23 cellular contexts compared by ENCODE assay signal in the genomic region with DNA sequence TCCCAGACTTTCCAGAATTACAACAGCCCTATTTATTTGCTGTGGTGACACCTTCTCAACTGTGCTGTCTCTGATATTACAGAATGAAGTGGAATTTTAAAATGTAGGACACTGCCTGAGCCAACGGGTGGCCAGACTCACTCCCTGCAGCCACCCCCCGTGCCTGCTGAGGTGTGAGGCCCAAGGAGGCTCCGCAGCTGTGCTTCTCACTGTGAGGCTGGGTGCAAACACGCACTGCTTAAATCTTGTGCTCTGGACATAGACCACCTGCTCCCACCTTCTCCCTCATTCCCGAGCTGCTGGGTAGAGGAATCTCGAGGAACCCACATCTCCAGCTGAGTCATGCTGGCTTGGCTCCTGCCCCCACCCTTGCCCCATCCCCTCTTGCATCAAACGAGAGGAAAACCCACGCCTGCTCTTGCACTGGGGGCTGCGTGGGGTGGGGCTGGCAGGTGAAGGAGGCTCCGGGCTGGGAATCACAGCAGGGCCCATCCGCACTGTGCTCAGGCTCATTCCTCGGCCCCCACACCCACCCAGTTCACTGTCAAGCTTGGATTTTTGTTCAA. TPM values are rescaled to one million over a fixed set of nuclear protein-coding genes. Genes with fewer than 3 reads are reported as not detected.
DNase-seq lines count a peak whose midpoint lies in the region; ATAC-seq and TF ChIP-seq lines count a peak whose summit lies in the region.
"Had no signal": no experiment of that assay in that cellular context is flagged by ENCODE, and none has a peak within 500 bp of the region (broad histone marks: within the 10 kb centered on the region; RNA-seq: fewer than 3 reads in every experiment).

No MANE protein-coding gene starts in this region.

- H3K27me3 Mint-ChIP-seq in activated CD4-positive, alpha-beta T cell treated with anti-CD3 and anti-CD28 coated beads for 36 hours, result no peaks in the 10 kb centered on the region
- H3K27me3 Mint-ChIP-seq in naive thymus-derived CD4-positive, alpha-beta T cell, result no peaks in the 10 kb centered on the region

- H3K4me3 ChIP-seq in SJCRH30 (no peak overlapping the region), fibroblast of villous mesenchyme (ENCODE audit: low read depth, low read length) (no peak overlapping the region), skeletal muscle tissue (ENCODE audit: low read length in 3 of 3) (no peak overlapping the region), Peyer's patch (no peak overlapping the region)
- H3K4me3 ChIP-seq in naive thymus-derived CD4-positive, alpha-beta T cell (ENCODE audit: low read length), result no peak overlapping the region
- H3K4me3 ChIP-seq: left ventricle myocardium inferior, pancreas had no signal

- no peak overlapping the region for H3K9ac ChIP-seq in skeletal muscle tissue (ENCODE audit: low read depth in 1 of 3, low read length in 3 of 3)

- H3K27ac ChIP-seq in SJCRH30 (peak overlapping the region; percentile 99), skeletal muscle tissue (ENCODE audit: low read depth, low read length) (peak overlapping the region; percentile 23), Peyer's patch (no peak overlapping the region)
- H3K27ac ChIP-seq in naive thymus-derived CD4-positive, alpha-beta T cell (ENCODE audit: low read depth, low read length), result no peak overlapping the region
- H3K27ac ChIP-seq: 22Rv1, brain microvascular endothelial cell, left ventricle myocardium inferior, pancreas had no signal

- H3K4me1 Mint-ChIP-seq in activated CD4-positive, alpha-beta T cell treated with anti-CD3 and anti-CD28 coated beads for 36 hours, result peaks cover 15% of the 10 kb centered on the region
- H3K4me1 Mint-ChIP-seq in naive thymus-derived CD4-positive, alpha-beta T cell, result peaks cover 8 to 23% (median 18%) of the 10 kb centered on the region in 7 donors

- POLR2A ChIA-PET in activated CD4-positive, alpha-beta T cell treated with anti-CD3 and anti-CD28 coated beads for 36 hours (lab: Charles Lee), result no interaction called here
- POLR2A ChIA-PET in naive thymus-derived CD4-positive, alpha-beta T cell (lab: Charles Lee), result interaction anchor here (0.8 to 3.3 kb wide), 2 partner anchors 17 to 151 kb away, joined by 3 to 18 read pairs; no protein-coding TSS in a partner anchor

- no peaks in the 10 kb centered on the region for H3K27me3 ChIP-seq in SJCRH30
- H3K27me3 ChIP-seq in skeletal muscle tissue (ENCODE audit: control insufficient read depth in 3 of 3, insufficient read depth in 3 of 3, low read length in 3 of 3), result no peaks in the 10 kb centered on the region
- H3K27me3 ChIP-seq in Peyer's patch, result no peaks in the 10 kb centered on the region
- no peaks in the 10 kb centered on the region for H3K27me3 ChIP-seq in naive thymus-derived CD4-positive, alpha-beta T cell (ENCODE audit: control insufficient read depth in 2 of 2, insufficient read depth in 2 of 2, low read length in 2 of 2)
- H3K27me3 ChIP-seq: brain microvascular endothelial cell, pancreas had no signal

- intact Hi-C loops in activated CD4-positive, alpha-beta T cell treated with anti-CD3 and anti-CD28 coated beads for 36 hours (cut with DNase I, micrococcal nuclease), result loop anchor here in 1 of 2 experiments (5.0 kb wide), 1 partner anchor 49 kb away; no protein-coding TSS in a partner anchor
- intact Hi-C loops in naive thymus-derived CD4-positive, alpha-beta T cell (cut with micrococcal nuclease), result no loop called here

- no peak for TF ChIP-seq CTCF in fibroblast of villous mesenchyme (IDR thresholded peaks at IDR 0.05; ENCODE audit: insufficient read depth, low read depth, low read length)
- TF ChIP-seq CTCF in Peyer's patch (IDR thresholded peaks at IDR 0.05), result no peak

- H3K9me3 ChIP-seq in SJCRH30 (replicated peaks), result no peaks in the 10 kb centered on the region
- H3K9me3 ChIP-seq in skeletal muscle tissue (ENCODE audit: control insufficient read depth in 3 of 3, low read length in 3 of 3), result no peaks in the 10 kb centered on the region
- no peaks in the 10 kb centered on the region for H3K9me3 ChIP-seq in Peyer's patch
- H3K9me3 ChIP-seq in naive thymus-derived CD4-positive, alpha-beta T cell (ENCODE audit: control insufficient read depth in 2 of 3, low read length in 3 of 3), result no peaks in the 10 kb centered on the region
- H3K9me3 ChIP-seq: left ventricle myocardium inferior, pancreas had no signal

- no peaks in the 10 kb centered on the region for H3K9me3 Mint-ChIP-seq in activated CD4-positive, alpha-beta T cell treated with anti-CD3 and anti-CD28 coated beads for 36 hours (ENCODE audit: low read depth)
- H3K9me3 Mint-ChIP-seq in naive thymus-derived CD4-positive, alpha-beta T cell, result no peaks in the 10 kb centered on the region
- H3K9me3 Mint-ChIP-seq: activated naive CD4-positive, alpha-beta T cell treated with anti-CD3 and anti-CD28 coated beads, Interleukin-2, amount 50 U/mL, for 72 hours; CD14-positive monocyte had no signal

- peak overlapping the region; percentile 19 for H3K27ac Mint-ChIP-seq in activated CD4-positive, alpha-beta T cell treated with anti-CD3 and anti-CD28 coated beads for 36 hours
- H3K27ac Mint-ChIP-seq in naive thymus-derived CD4-positive, alpha-beta T cell, result peak overlapping the region in 2 of 9 donors; percentile 30 to 53

- CTCF ChIA-PET in activated CD4-positive, alpha-beta T cell treated with anti-CD3 and anti-CD28 coated beads for 36 hours (lab: Charles Lee), result interaction anchor here (0.8 to 4.0 kb wide), 3 partner anchors 146 to 165 kb away, joined by 3 to 29 read pairs (median 11); a partner anchor contains a TSS
- CTCF ChIA-PET in naive thymus-derived CD4-positive, alpha-beta T cell (lab: Charles Lee), result interaction anchor here (1.0 to 3.6 kb wide), 3 partner anchors 63 to 156 kb away, joined by 3 to 40 read pairs (median 12); no protein-coding TSS in a partner anchor

- no peak for DNase-seq in activated CD4-positive, alpha-beta T cell treated with anti-CD3 and anti-CD28 coated beads for 36 hours
- no peak for DNase-seq in activated CD4-positive, alpha-beta T cell treated with anti-CD3 and anti-CD28 coated beads for 48 hours
- DNase-seq in SJCRH30, result peak; percentile 42 to 44
- DNase-seq in fibroblast of villous mesenchyme (ENCODE audit: low read depth), result peak; percentile 6
- DNase-seq in Peyer's patch, result no peak
- no peak for DNase-seq in kidney glomerular epithelial cell (lab: John Stamatoyannopoulos, UW)
- no peak for DNase-seq in naive thymus-derived CD4-positive, alpha-beta T cell
- DNase-seq: activated CD4-positive, alpha-beta T cell treated with anti-CD3 and anti-CD28 coated beads, Interleukin-2, amount 50 U/mL, for 48 hours; activated T-cell treated with anti-CD3 and anti-CD28 coated beads, Interleukin-2, amount 50 U/mL, for 48 hours; brain microvascular endothelial cell; DMS79; erythroblast; left ventricle myocardium inferior; NCI-H1417; NCI-H774; pancreas; small intestine; stimulated activated CD4-positive, alpha-beta T cell treated with anti-CD3 and anti-CD28 coated beads, Interleukin-4, amount 100 ng/mL, for 24 hours had no signal

- H3K4me1 ChIP-seq in SJCRH30 (peaks cover 31% of the 10 kb centered on the region), skeletal muscle tissue (ENCODE audit: control insufficient read depth in 3 of 3, insufficient read depth in 3 of 3, low read length in 3 of 3) (peaks cover 2 to 40% (median 26%) of the 10 kb centered on the region in 3 donors), Peyer's patch (peaks cover 0 to 9% (median 3%) of the 10 kb centered on the region in 4 donors)
- H3K4me1 ChIP-seq in naive thymus-derived CD4-positive, alpha-beta T cell (ENCODE audit: control insufficient read depth in 2 of 2, insufficient read depth in 2 of 2, low read length in 2 of 2), result peaks cover 12 to 19% of the 10 kb centered on the region in 2 donors
- H3K4me1 ChIP-seq: pancreas had no signal

- peaks cover 14% of the 10 kb centered on the region for H3K36me3 Mint-ChIP-seq in activated CD4-positive, alpha-beta T cell treated with anti-CD3 and anti-CD28 coated beads for 36 hours (ENCODE audit: low read depth)
- H3K36me3 Mint-ChIP-seq in naive thymus-derived CD4-positive, alpha-beta T cell, result peaks cover 0 to 17% (median 0%) of the 10 kb centered on the region in 5 donors

- no peak for ATAC-seq in activated CD4-positive, alpha-beta T cell treated with anti-CD3 and anti-CD28 coated beads for 36 hours
- ATAC-seq in naive thymus-derived CD4-positive, alpha-beta T cell, result no peak
- ATAC-seq: activated naive CD4-positive, alpha-beta T cell treated with anti-CD3 and anti-CD28 coated beads, Interleukin-2, amount 50 U/mL, for 72 hours; pancreas had no signal

- H3K36me3 ChIP-seq in SJCRH30, result peaks cover 43% of the 10 kb centered on the region
- peaks cover 56 to 83% (median 69%) of the 10 kb centered on the region in 3 donors for H3K36me3 ChIP-seq in skeletal muscle tissue (ENCODE audit: control insufficient read depth in 3 of 3, insufficient read depth in 3 of 3, low read length in 3 of 3)
- H3K36me3 ChIP-seq in Peyer's patch, result peaks cover 0 to 89% (median 3%) of the 10 kb centered on the region in 3 donors
- peaks cover 0 to 59% (median 15%) of the 10 kb centered on the region in 3 experiments for H3K36me3 ChIP-seq in naive thymus-derived CD4-positive, alpha-beta T cell (ENCODE audit: control insufficient read depth in 2 of 3, insufficient read depth in 3 of 3, low read length in 3 of 3)

- TF ChIP-seq POLR2A in Peyer's patch (IDR thresholded peaks at IDR 0.05), result no peak

- no peak overlapping the region for H3K4me3 Mint-ChIP-seq in activated CD4-positive, alpha-beta T cell treated with anti-CD3 and anti-CD28 coated beads for 36 hours
- no peak overlapping the region for H3K4me3 Mint-ChIP-seq in naive thymus-derived CD4-positive, alpha-beta T cell
- H3K4me3 Mint-ChIP-seq: CD14-positive monocyte had no signal

RNA-seq across cellular contexts. Expression of a gene that starts 48.0 kb away (rescaled TPM):
- not detected for total RNA-seq in activated CD4-positive, alpha-beta T cell treated with anti-CD3 and anti-CD28 coated beads for 36 hours
- not detected in 2 replicates for total RNA-seq in SJCRH30 (2014; rRNA removed; shearing (Covaris generic))
- total RNA-seq in fibroblast of villous mesenchyme (not detected in 2 replicates), skeletal muscle tissue (not detected), Peyer's patch (1 to 10 TPM in 1 of 4 donors, under 1 TPM in 1, not detected in 2; 0.94 to 3.9 TPM)
- not detected for total RNA-seq in naive thymus-derived CD4-positive, alpha-beta T cell
- not detected for polyA plus RNA-seq in naive thymus-derived CD4-positive, alpha-beta T cell
- total RNA-seq: activated naive CD4-positive, alpha-beta T cell treated with anti-CD3 and anti-CD28 coated beads, Interleukin-2, amount 50 U/mL, for 72 hours; dermis microvascular lymphatic vessel endothelial cell; left ventricle myocardium inferior had no signal
- polyA plus RNA-seq: CD14-positive monocyte had no signal

Comparison
In these comparisons a context has a peak if more than half of its experiments do, and no peak if none do; other contexts are left out.
1. DNase-seq: peak in SJCRH30 (2 of 2) and fibroblast of villous mesenchyme (single experiment); none in activated CD4-positive, alpha-beta T cell treated with anti-CD3 and anti-CD28 coated beads for 36 hours (single experiment), activated CD4-positive, alpha-beta T cell treated with anti-CD3 and anti-CD28 coated beads for 48 hours (single experiment), Peyer's patch (0 of 3), kidney glomerular epithelial cell (single experiment) and naive thymus-derived CD4-positive, alpha-beta T cell (0 of 9).
2. H3K27ac ChIP-seq: peak in SJCRH30 (single experiment) and skeletal muscle tissue (single experiment); none in Peyer's patch (0 of 4) and naive thymus-derived CD4-positive, alpha-beta T cell (single experiment).